In genomic region chrX:140913802-140914501, GRCh38 we compare ENCODE assay signal across 31 cellular contexts.
"Had no signal": no experiment of that assay in that cellular context is flagged by ENCODE, and none has a peak within 500 bp of the region (broad histone marks: within the 10 kb centered on the region; RNA-seq: fewer than 3 reads in every experiment).

No MANE protein-coding gene starts in this region.

- H3K4me3 Mint-ChIP-seq: activated CD8-positive, alpha-beta T cell treated with anti-CD3 and anti-CD28 coated beads for 36 hours; activated naive CD8-positive, alpha-beta T cell; activated T-cell treated with anti-CD3 and anti-CD28 coated beads, Interleukin-2, amount 50 U/mL, for 4 hours; activated T-helper 17 cell treated with anti-CD3 and anti-CD28 coated beads, Interleukin-2, amount 50 U/mL, for 72 hours; brain; dendritic cell treated with granulocyte-macrophage colony-stimulating factor and Interleukin-4, amounts not matched to agents 40 ng/mL and 50 ng/mL, for 4 days; endodermal cell; WTC11 had no signal

- H3K4me1 ChIP-seq: breast epithelium had no signal

- H3K36me3 ChIP-seq: breast epithelium, cardiac muscle cell had no signal

- H3K36me3 Mint-ChIP-seq: activated naive CD8-positive, alpha-beta T cell; brain; WTC11 had no signal

- H3K9me3 ChIP-seq: breast epithelium had no signal

- DNase-seq: activated CD4-positive, alpha-beta T cell treated with anti-CD3 and anti-CD28 coated beads for 48 hours; activated CD4-positive, alpha-beta T cell treated with anti-CD3 and anti-CD28 coated beads, Interleukin-2, amount 50 U/mL, for 1 hour; activated CD4-positive, alpha-beta T cell treated with anti-CD3 and anti-CD28 coated beads, Interleukin-2, amount 50 U/mL, for 48 hours; activated CD8-positive, alpha-beta memory T cell treated with anti-CD3 and anti-CD28 coated beads for 24 hours; activated CD8-positive, alpha-beta T cell treated with anti-CD3 and anti-CD28 coated beads for 36 hours; activated effector memory CD4-positive, alpha-beta T cell treated with Interleukin-2 at 50 U/mL for 16 hours; activated gamma-delta T cell treated with Interleukin-2 at 50 U/mL for 16 hours; activated naive CD4-positive, alpha-beta T cell treated with anti-CD3 and anti-CD28 coated beads, Interleukin-2, amount 50 U/mL, for 16 hours; activated naive CD4-positive, alpha-beta T cell treated with Interleukin-2 at 50 U/mL for 16 hours; activated T-cell treated with anti-CD3 and anti-CD28 coated beads, Interleukin-2, amount 50 U/mL, for 4 hours; amygdala; aorta; central memory CD4-positive, alpha-beta T cell; cerebellar nuclear complex; dorsolateral prefrontal cortex; effector memory CD4-positive, alpha-beta T cell; endodermal cell; foreskin fibroblast; head of caudate nucleus; T-helper 1 cell had no signal

- H3K27ac Mint-ChIP-seq: activated CD8-positive, alpha-beta T cell treated with anti-CD3 and anti-CD28 coated beads for 36 hours; activated naive CD8-positive, alpha-beta T cell; activated T-helper 17 cell treated with anti-CD3 and anti-CD28 coated beads, Interleukin-2, amount 50 U/mL, for 72 hours; brain; dendritic cell treated with granulocyte-macrophage colony-stimulating factor and Interleukin-4, amounts not matched to agents 40 ng/mL and 50 ng/mL, for 4 days; endodermal cell; WTC11 had no signal

- FAIRE-seq: frontal cortex had no signal

- H3K4me3 ChIP-seq: breast epithelium, cardiac muscle cell, coronary artery, dorsolateral prefrontal cortex had no signal

- H3K27ac ChIP-seq: breast epithelium, cardiac muscle cell, coronary artery, dorsolateral prefrontal cortex, VCaP had no signal

- H3K27me3 ChIP-seq: cardiac muscle cell had no signal

- H3K27me3 Mint-ChIP-seq: activated CD8-positive, alpha-beta T cell treated with anti-CD3 and anti-CD28 coated beads for 36 hours; activated naive CD8-positive, alpha-beta T cell; brain; dendritic cell treated with granulocyte-macrophage colony-stimulating factor and Interleukin-4, amounts not matched to agents 40 ng/mL and 50 ng/mL, for 4 days had no signal

- ATAC-seq: activated CD8-positive, alpha-beta T cell treated with anti-CD3 and anti-CD28 coated beads for 36 hours; activated T-cell treated with anti-CD3 and anti-CD28 coated beads, Interleukin-2, amount 50 U/mL, for 4 hours; esophagus mucosa; WTC11 had no signal
